8 cellular contexts compared by ENCODE assay signal in genomic region chr9:86405926-86406325, GRCh38. TPM values are rescaled to one million over a fixed set of nuclear protein-coding genes. Genes with fewer than 3 reads are reported as not detected.
A peak's percentile ranks its signal among the peaks of the same experiment; 100 is the strongest.
DNase-seq lines count a peak whose midpoint lies in the region; ATAC-seq, FAIRE-seq and TF ChIP-seq lines count a peak whose summit lies in the region.

No MANE protein-coding gene starts in this region.

- H4K20me1 ChIP-seq in keratinocyte (ENCODE audit: control insufficient read depth, extremely low read depth, insufficient read depth, low read length), result no peaks in the 10 kb centered on the region

- H3K9me3 Mint-ChIP-seq in activated T-helper 17 cell treated with anti-CD3 and anti-CD28 coated beads, Interleukin-2, amount 50 U/mL, for 72 hours, result no peaks in the 10 kb centered on the region

- H3K9me1 ChIP-seq in keratinocyte (ENCODE audit: control insufficient read depth, extremely low read depth, insufficient read depth, low read length), result no peaks in the 10 kb centered on the region

- H3K9me3 ChIP-seq in keratinocyte (ENCODE audit: control insufficient read depth, low read depth, low read length) (no peaks in the 10 kb centered on the region), tibial artery (no peaks in the 10 kb centered on the region)

- ATAC-seq in activated T-helper 17 cell treated with anti-CD3 and anti-CD28 coated beads, Interleukin-2, amount 50 U/mL, for 72 hours (replicated peaks), result peak; percentile 94
- no peak for ATAC-seq in GM21526 (IDR thresholded peaks at IDR 0.05; ENCODE audit: low FRiP score, unreplicated experiment)

- peak; percentile 1 to 14 for DNase-seq in activated CD4-positive, alpha-beta T cell treated with anti-CD3 and anti-CD28 coated beads for 24 hours (ENCODE audit: low read depth in 2 of 2)
- DNase-seq in activated CD4-positive, alpha-beta T cell treated with anti-CD3 and anti-CD28 coated beads for 4 hours, result no peak
- peak; percentile 76 for DNase-seq in keratinocyte (ENCODE audit: low read depth, low spot score)
- peak; percentile 84 for DNase-seq in stromal cell of bone marrow (ENCODE audit: low read depth)
- no peak for DNase-seq in DMS53 (lab: John Stamatoyannopoulos, UW)
- no peak for DNase-seq in tibial artery

- H3K4me3 ChIP-seq in keratinocyte (ENCODE audit: control insufficient read depth in 2 of 3, extremely low read depth in 1 of 3, insufficient read depth in 2 of 3, low read depth in 1 of 3, low read length in 3 of 3) (peak overlapping the region in 2 of 3 experiments; percentile 35 to 43), tibial artery (no peak overlapping the region)

- H3K4me1 ChIP-seq in keratinocyte (ENCODE audit: control insufficient read depth, extremely low read depth, insufficient read depth, low read length) (peaks cover 35% of the 10 kb centered on the region), tibial artery (peaks cover 0 to 18% (median 5%) of the 10 kb centered on the region in 4 donors)

- intact Hi-C loops in tibial artery (cut with DNase I; ENCODE audit: low total_unique reads), result no loop called here

- H3K27ac ChIP-seq in keratinocyte (ENCODE audit: control insufficient read depth, insufficient read depth, low read length) (peak overlapping the region; percentile 95), tibial artery (peak overlapping the region in 1 of 2 donors; percentile 12)

- H3K27me3 ChIP-seq in keratinocyte (ENCODE audit: control insufficient read depth, extremely low read depth, insufficient read depth, low read length), result no peaks in the 10 kb centered on the region
- peaks cover 0 to 4% of the 10 kb centered on the region in 2 donors for H3K27me3 ChIP-seq in tibial artery

- H3K4me2 ChIP-seq in keratinocyte (ENCODE audit: control insufficient read depth, extremely low read depth, insufficient read depth, low read depth, low read length), result peak overlapping the region; percentile 88

- H3K36me3 ChIP-seq in keratinocyte (ENCODE audit: control insufficient read depth in 2 of 2, extremely low read depth in 1 of 2, insufficient read depth in 2 of 2, low read length in 2 of 2) (no peaks in the 10 kb centered on the region), tibial artery (no peaks in the 10 kb centered on the region)

- H3K79me2 ChIP-seq in keratinocyte (ENCODE audit: control insufficient read depth, insufficient read depth, low read length), result no peaks in the 10 kb centered on the region

- TF ChIP-seq CTCF in keratinocyte (optimal IDR thresholded peaks at IDR 0.05 in 1 of 3, IDR thresholded peaks at IDR 0.05 in 1 of 3, conservative IDR thresholded peaks at IDR 0.05 in 1 of 3; ENCODE audit: extremely low read depth in 1 of 3, insufficient read depth in 2 of 3, low read length in 3 of 3) (no peak), tibial artery (IDR thresholded peaks at IDR 0.05) (no peak)

- dilution Hi-C loops in keratinocyte (cut with MboI; ENCODE audit: extremely low pct_ligation_motif_present, low sequenced_read_pairs), result no loop called here

- H3K36me3 Mint-ChIP-seq in activated T-helper 17 cell treated with anti-CD3 and anti-CD28 coated beads, Interleukin-2, amount 50 U/mL, for 72 hours (ENCODE audit: low read depth), result no peaks in the 10 kb centered on the region

- H2AFZ ChIP-seq in keratinocyte (ENCODE audit: control insufficient read depth, low read length), result peak overlapping the region; percentile 32

- peaks cover 12% of the 10 kb centered on the region for H3K4me1 Mint-ChIP-seq in activated T-helper 17 cell treated with anti-CD3 and anti-CD28 coated beads, Interleukin-2, amount 50 U/mL, for 72 hours

- peak; percentile 95 for FAIRE-seq in keratinocyte (lab: Jason Lieb, UNC)

- peaks cover 18% of the 10 kb centered on the region for H3K27me3 Mint-ChIP-seq in activated T-helper 17 cell treated with anti-CD3 and anti-CD28 coated beads, Interleukin-2, amount 50 U/mL, for 72 hours

- peak overlapping the region; percentile 75 for H3K9ac ChIP-seq in keratinocyte (ENCODE audit: control insufficient read depth, extremely low read depth, insufficient read depth, low read length)

- peak overlapping the region; percentile 86 for H3K27ac Mint-ChIP-seq in activated T-helper 17 cell treated with anti-CD3 and anti-CD28 coated beads, Interleukin-2, amount 50 U/mL, for 72 hours

- peak overlapping the region; percentile 76 for H3K4me3 Mint-ChIP-seq in activated T-helper 17 cell treated with anti-CD3 and anti-CD28 coated beads, Interleukin-2, amount 50 U/mL, for 72 hours

RNA-seq across cellular contexts. Expression of gene TUT7, which starts 51.7 kb away (rescaled TPM):
- 10 to 100 TPM; 42.7 to 79.0 TPM for total RNA-seq in activated T-helper 17 cell treated with anti-CD3 and anti-CD28 coated beads, Interleukin-2, amount 50 U/mL, for 72 hours
- 23.4 to 34.0 TPM (median 27.5 TPM) in 3 replicates for polyA plus RNA-seq in keratinocyte
- 121 TPM for polyA plus RNA-seq in keratinocyte (2011; ENCODE audit: low read depth)
- 15.0 and 23.7 TPM in 2 replicates for polyA plus RNA-seq in keratinocyte (2011; cell fraction: cytosol; rRNA removed)
- polyA plus RNA-seq in keratinocyte (2011; cell fraction: nucleus; rRNA removed), result 42.1 and 71.4 TPM in 2 replicates
- 18.8 and 48.0 TPM in 2 replicates for polyA plus RNA-seq in keratinocyte (2012; ENCODE audit: low replicate concordance)
- polyA minus RNA-seq in keratinocyte, result 4.0 to 73.2 TPM (median 34.1 TPM) in 3 replicates
- 20.7 TPM for polyA minus RNA-seq in keratinocyte (2011; cell fraction: cytosol; rRNA and poly(A)+ RNA removed)
- polyA minus RNA-seq in keratinocyte (2011; cell fraction: nucleus; rRNA and poly(A)+ RNA removed), result 37.4 and 81.0 TPM in 2 replicates

Comparison
In these comparisons a context has a peak if more than half of its experiments do, and no peak if none do; other contexts are left out.
1. DNase-seq: peak in activated CD4-positive, alpha-beta T cell treated with anti-CD3 and anti-CD28 coated beads for 24 hours (2 of 2), keratinocyte (single experiment) and stromal cell of bone marrow (single experiment); none in activated CD4-positive, alpha-beta T cell treated with anti-CD3 and anti-CD28 coated beads for 4 hours (0 of 2), DMS53 (single experiment) and tibial artery (0 of 2).
2. H3K4me3 ChIP-seq: peak in keratinocyte (2 of 3); none in tibial artery (0 of 2).